Comparison of ENCODE assay signal across 1 cellular context in genomic region chr4:87390931-87391782, GRCh38.
TF ChIP-seq lines count a peak whose summit lies in the region.

TSS of gene HSD17B11 (minus strand) at chr4:87391188. CDS start at chr4:87391070, 118 bp downstream.

TF ChIP-seq in HEK293, 187 proteins besides CTCF, POLR2A, EP300 and RAD21 (continued from another document):
- TF ChIP-seq ZNF610 (tag by site-specific recombination; IDR thresholded peaks at IDR 0.05; ENCODE audit: borderline replicate concordance) (0 out of 2 replicates have a peak, but pooled peaks have one; percentile 23), ZBTB8A (tag by site-specific recombination; IDR thresholded peaks at IDR 0.05) (0 out of 2 replicates have a peak, but pooled peaks have one; percentile 9), ZBTB44 (tag by site-specific recombination; IDR thresholded peaks at IDR 0.05) (no peak), PATZ1 (tag by site-specific recombination; IDR thresholded peaks at IDR 0.05) (peak; percentile 49), ZNF280D (tag by site-specific recombination; IDR thresholded peaks at IDR 0.05) (no peak), ZNF350 (tag by site-specific recombination; IDR thresholded peaks at IDR 0.05) (no peak), ZBTB48 (tag by site-specific recombination; IDR thresholded peaks at IDR 0.05) (no peak)
